ENCODE assay signal across 11 cellular contexts in genomic region chr3:66297260-66297863, GRCh38.
DNase-seq lines count a peak whose midpoint lies in the region; ATAC-seq and TF ChIP-seq lines count a peak whose summit lies in the region.
"Had no signal": no experiment of that assay in that cellular context is flagged by ENCODE, and none has a peak within 500 bp of the region (broad histone marks: within the 10 kb centered on the region; RNA-seq: fewer than 3 reads in every experiment).

No MANE protein-coding gene starts in this region.

- H3K27me3 ChIP-seq in adipocyte (replicated peaks; ENCODE audit: control insufficient read depth, insufficient read depth, low read length) (no peaks in the 10 kb centered on the region), transverse colon (no peaks in the 10 kb centered on the region)
- H3K27me3 ChIP-seq: BE2C had no signal

- in situ Hi-C loops in transverse colon (cut with MboI; ENCODE audit: low pct_ligation_motif_present in 1 of 4, low pct_unique_long_range_greater_than_20kb in 1 of 4, low sequenced_read_pairs in 3 of 4), result no loop called here

- DNase-seq in activated naive CD4-positive, alpha-beta T cell treated with anti-CD3 and anti-CD28 coated beads, Interleukin-2, amount 50 U/mL, for 16 hours, result no peak
- DNase-seq in adipocyte (ENCODE audit: low read depth), result peak; percentile 21
- DNase-seq in left colon, result no peak
- no peak for DNase-seq in transverse colon
- DNase-seq in nucleus accumbens (lab: John Stamatoyannopoulos, UW), result no peak
- DNase-seq in NCI-H2107 treated with DMSO at 0.1 percent for 48 hours (lab: John Stamatoyannopoulos, UW; ENCODE audit: unreplicated experiment), result no peak
- DNase-seq in stimulated activated CD4-positive, alpha-beta T cell treated with anti-CD3 and anti-CD28 coated beads, Interleukin-2, amount 100 ng/mL, for 24 hours, result no peak
- DNase-seq: BE2C, NCI-H2029, RPMI8226 had no signal

- no peak for TF ChIP-seq CTCF in transverse colon (IDR thresholded peaks at IDR 0.05)

- H3K36me3 ChIP-seq in adipocyte (ENCODE audit: control insufficient read depth, insufficient read depth, low read length, severe bottlenecking), result no peaks in the 10 kb centered on the region
- no peaks in the 10 kb centered on the region for H3K36me3 ChIP-seq in transverse colon
- H3K36me3 ChIP-seq: BE2C had no signal

- no peaks in the 10 kb centered on the region for H3K9me3 Mint-ChIP-seq in activated naive CD4-positive, alpha-beta T cell treated with anti-CD3 and anti-CD28 coated beads, Interleukin-2, amount 50 U/mL, for 24 hours

- H3K4me3 Mint-ChIP-seq in activated naive CD4-positive, alpha-beta T cell treated with anti-CD3 and anti-CD28 coated beads, Interleukin-2, amount 50 U/mL, for 24 hours, result peak overlapping the region; percentile 15

- H3K9me3 ChIP-seq in adipocyte (ENCODE audit: control insufficient read depth, low read length) (no peaks in the 10 kb centered on the region), transverse colon (no peaks in the 10 kb centered on the region)
- H3K9me3 ChIP-seq: BE2C had no signal

- WGBS in transverse colon (ENCODE audit: low coverage in 1 of 2), 2 donors, result 50 to 69% methylated on average over 2 of the region's 2 CpGs

- peaks cover 7% of the 10 kb centered on the region for H3K36me3 Mint-ChIP-seq in activated naive CD4-positive, alpha-beta T cell treated with anti-CD3 and anti-CD28 coated beads, Interleukin-2, amount 50 U/mL, for 24 hours

- H3K27ac Mint-ChIP-seq in activated naive CD4-positive, alpha-beta T cell treated with anti-CD3 and anti-CD28 coated beads, Interleukin-2, amount 50 U/mL, for 24 hours, result peak overlapping the region; percentile 52

- H3K4me1 Mint-ChIP-seq in activated naive CD4-positive, alpha-beta T cell treated with anti-CD3 and anti-CD28 coated beads, Interleukin-2, amount 50 U/mL, for 24 hours, result peaks cover 69% of the 10 kb centered on the region

- intact Hi-C loops in left colon (cut with DNase I, micrococcal nuclease), result no loop called here
- intact Hi-C loops in transverse colon (cut with DNase I; ENCODE audit: low total_unique reads), result no loop called here

- H3K27ac ChIP-seq in transverse colon, result peak overlapping the region; percentile 26 to 58 (median 45)

- H3K9ac ChIP-seq in adipocyte (ENCODE audit: low read length), result peak overlapping the region; percentile 7

- H3K4me1 ChIP-seq in adipocyte (ENCODE audit: control insufficient read depth, insufficient read depth, low read length) (peaks cover 22% of the 10 kb centered on the region), transverse colon (peaks cover 11 to 23% (median 17%) of the 10 kb centered on the region in 4 donors)

- no peak for TF ChIP-seq POLR2A in transverse colon (IDR thresholded peaks at IDR 0.05)

- no peaks in the 10 kb centered on the region for H3K27me3 Mint-ChIP-seq in activated naive CD4-positive, alpha-beta T cell treated with anti-CD3 and anti-CD28 coated beads, Interleukin-2, amount 50 U/mL, for 24 hours

- ATAC-seq in left colon, result peak; percentile 84

- no peak for TF ChIP-seq EP300 in transverse colon (IDR thresholded peaks at IDR 0.05; ENCODE audit: low read depth)

- H3K4me3 ChIP-seq in adipocyte (ENCODE audit: low read length) (peak overlapping the region; percentile 4), transverse colon (no peak overlapping the region)
